16 cellular contexts compared by ENCODE assay signal in the genomic region with DNA sequence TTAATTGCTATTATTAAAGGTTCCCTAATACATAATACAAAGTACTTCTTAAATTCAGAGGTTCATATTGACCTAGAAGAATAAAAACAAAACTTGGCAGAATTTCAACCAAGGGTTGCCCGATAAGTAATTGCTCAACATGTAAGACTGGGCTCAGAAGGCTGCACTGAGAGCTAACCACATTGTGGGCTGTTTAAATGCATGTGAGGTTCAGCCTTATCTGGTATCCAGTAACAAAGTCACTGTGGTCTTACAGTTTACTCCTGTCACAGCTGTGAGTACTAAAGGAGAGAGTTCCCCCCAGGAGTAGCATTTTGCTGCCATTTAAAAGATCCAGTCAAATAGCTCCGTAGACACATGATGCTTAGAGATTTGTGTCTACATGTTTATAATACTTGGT. TPM values are rescaled to one million over a fixed set of nuclear protein-coding genes. Genes with fewer than 3 reads are reported as not detected.
A peak's percentile ranks its signal among the peaks of the same experiment; 100 is the strongest.
DNase-seq lines count a peak whose midpoint lies in the region; ATAC-seq and TF ChIP-seq lines count a peak whose summit lies in the region.
"Had no signal": no experiment of that assay in that cellular context is flagged by ENCODE, and none has a peak within 500 bp of the region (broad histone marks: within the 10 kb centered on the region; RNA-seq: fewer than 3 reads in every experiment).

No MANE protein-coding gene starts in this region.

- intact Hi-C loops in naive thymus-derived CD4-positive, alpha-beta T cell (cut with micrococcal nuclease): loop anchor here (2.0 to 5.0 kb wide), 2 partner anchors 43 to 55 kb away; a partner anchor contains a TSS
- intact Hi-C loops in dorsolateral prefrontal cortex (cut with DNase I): loop anchor here in 1 of 2 donors (5.0 kb wide), 2 partner anchors 43 to 103 kb away; a partner anchor contains a TSS

- peaks cover 38 to 68% of the 10 kb centered on the region in 2 experiments for H3K36me3 ChIP-seq in HEK293 (ENCODE audit: control insufficient read depth in 2 of 2, insufficient read depth in 1 of 2, low read length in 2 of 2)
- peaks cover 7 to 39% (median 17%) of the 10 kb centered on the region in 3 experiments for H3K36me3 ChIP-seq in naive thymus-derived CD4-positive, alpha-beta T cell (ENCODE audit: control insufficient read depth in 2 of 3, insufficient read depth in 3 of 3, low read length in 3 of 3)

- no peak for TF ChIP-seq CTCF in HEK293 (tag by site-specific recombination; IDR thresholded peaks at IDR 0.05)
- TF ChIP-seq CTCF in dorsolateral prefrontal cortex (IDR thresholded peaks at IDR 0.05 in 54 of 56, conservative IDR thresholded peaks at IDR 0.05 in 2 of 56; ENCODE audit: low read depth in 1 of 56, partially characterized antibody in 56 of 56): no peak

- no peak overlapping the region for H3K27ac ChIP-seq in HEK293 (ENCODE audit: extremely low read depth, low read depth, low read length)
- H3K27ac ChIP-seq in naive thymus-derived CD4-positive, alpha-beta T cell (ENCODE audit: low read depth, low read length): no peak overlapping the region
- no peak overlapping the region for H3K27ac ChIP-seq in dorsolateral prefrontal cortex
- H3K27ac ChIP-seq: colonic mucosa, neural progenitor cell had no signal

- no peak overlapping the region for H3K4me3 Mint-ChIP-seq in activated naive CD8-positive, alpha-beta T cell treated with anti-CD3 and anti-CD28 coated beads for 36 hours
- peak overlapping the region in 5 of 10 donors; percentile 5 to 83 (median 34) for H3K4me3 Mint-ChIP-seq in naive thymus-derived CD4-positive, alpha-beta T cell

- H3K4me3 ChIP-seq in HEK293 (ENCODE audit: low read depth, low read length): no peak overlapping the region
- no peak overlapping the region for H3K4me3 ChIP-seq in naive thymus-derived CD4-positive, alpha-beta T cell (ENCODE audit: low read length)
- H3K4me3 ChIP-seq in dorsolateral prefrontal cortex: no peak overlapping the region
- H3K4me3 ChIP-seq: colonic mucosa, neural progenitor cell had no signal

- ATAC-seq in naive thymus-derived CD4-positive, alpha-beta T cell: peak; percentile 55
- no peak for ATAC-seq in GM18867 (IDR thresholded peaks at IDR 0.05; ENCODE audit: unreplicated experiment)
- ATAC-seq: activated CD4-positive, CD25-positive, alpha-beta regulatory T cell treated with anti-CD3 and anti-CD28 coated beads, Interleukin-2, amount 50 U/mL, for 24 hours had no signal

- no peaks in the 10 kb centered on the region for H3K27me3 ChIP-seq in naive thymus-derived CD4-positive, alpha-beta T cell (ENCODE audit: control insufficient read depth in 2 of 2, insufficient read depth in 2 of 2, low read length in 2 of 2)
- H3K27me3 ChIP-seq in dorsolateral prefrontal cortex: no peaks in the 10 kb centered on the region
- H3K27me3 ChIP-seq: colonic mucosa, neural progenitor cell had no signal

- no peaks in the 10 kb centered on the region for H3K9me3 ChIP-seq in HEK293 (ENCODE audit: control insufficient read depth, insufficient read depth, low read depth, low read length)
- no peaks in the 10 kb centered on the region for H3K9me3 ChIP-seq in naive thymus-derived CD4-positive, alpha-beta T cell (ENCODE audit: control insufficient read depth in 2 of 3, low read length in 3 of 3)
- H3K9me3 ChIP-seq: colonic mucosa had no signal

- no peaks in the 10 kb centered on the region for H3K9me3 Mint-ChIP-seq in activated naive CD8-positive, alpha-beta T cell treated with anti-CD3 and anti-CD28 coated beads for 36 hours
- no peaks in the 10 kb centered on the region for H3K9me3 Mint-ChIP-seq in naive thymus-derived CD4-positive, alpha-beta T cell
- H3K9me3 Mint-ChIP-seq: neural progenitor cell had no signal

- POLR2A ChIA-PET in HEK293 (lab: Yijun Ruan, JAX): interaction anchor here (0.8 to 1.5 kb wide), 2 partner anchors 11 to 12 kb away, joined by 3 to 4 read pairs; a partner anchor contains a TSS
- POLR2A ChIA-PET in naive thymus-derived CD4-positive, alpha-beta T cell (lab: Charles Lee): interaction anchor here (4.8 kb wide), 1 partner anchor 12 kb away, joined by 40 read pairs; a partner anchor contains a TSS

- DNase-seq in MV-4-11 (lab: John Stamatoyannopoulos, UW) (peak; percentile 97), NCI-H2081 (lab: John Stamatoyannopoulos, UW) (no peak), dorsolateral prefrontal cortex (no peak)
- no peak for DNase-seq in activated naive CD8-positive, alpha-beta T cell treated with anti-CD3 and anti-CD28 coated beads for 36 hours
- no peak for DNase-seq in naive thymus-derived CD4-positive, alpha-beta T cell
- DNase-seq in activated effector memory CD4-positive, alpha-beta T cell treated with anti-CD3 and anti-CD28 coated beads, Interleukin-2, amount 50 U/mL, for 16 hours: no peak
- DNase-seq: Calu3, colonic mucosa, HCEC 1CT, KG1, SHP77, trophoblast cell had no signal

- H3K4me1 ChIP-seq in HEK293 (ENCODE audit: control insufficient read depth, insufficient read depth, low read length): peaks cover 10% of the 10 kb centered on the region; the same call in 1 of the 2 replicates
- peaks cover 8 to 9% of the 10 kb centered on the region in 2 donors for H3K4me1 ChIP-seq in naive thymus-derived CD4-positive, alpha-beta T cell (ENCODE audit: control insufficient read depth in 2 of 2, insufficient read depth in 2 of 2, low read length in 2 of 2)
- H3K4me1 ChIP-seq: colonic mucosa had no signal

- CTCF ChIA-PET in HEK293 (lab: Yijun Ruan, JAX): no interaction called here
- CTCF ChIA-PET in naive thymus-derived CD4-positive, alpha-beta T cell (lab: Charles Lee): no interaction called here

- H3K27me3 Mint-ChIP-seq in activated naive CD8-positive, alpha-beta T cell treated with anti-CD3 and anti-CD28 coated beads for 36 hours: no peaks in the 10 kb centered on the region
- no peaks in the 10 kb centered on the region for H3K27me3 Mint-ChIP-seq in naive thymus-derived CD4-positive, alpha-beta T cell

- H3K36me3 Mint-ChIP-seq in activated naive CD8-positive, alpha-beta T cell treated with anti-CD3 and anti-CD28 coated beads for 36 hours: peaks cover 23% of the 10 kb centered on the region
- peaks cover 0 to 17% (median 8%) of the 10 kb centered on the region in 5 donors for H3K36me3 Mint-ChIP-seq in naive thymus-derived CD4-positive, alpha-beta T cell

- H3K4me1 Mint-ChIP-seq in activated naive CD8-positive, alpha-beta T cell treated with anti-CD3 and anti-CD28 coated beads for 36 hours: peaks cover 26% of the 10 kb centered on the region
- H3K4me1 Mint-ChIP-seq in naive thymus-derived CD4-positive, alpha-beta T cell: peaks cover 21 to 35% (median 28%) of the 10 kb centered on the region in 7 donors

- H3K27ac Mint-ChIP-seq in activated naive CD8-positive, alpha-beta T cell treated with anti-CD3 and anti-CD28 coated beads for 36 hours: peak overlapping the region; percentile 36
- H3K27ac Mint-ChIP-seq in naive thymus-derived CD4-positive, alpha-beta T cell: peak overlapping the region in 8 of 9 donors; percentile 52 to 90 (median 82)
- H3K27ac Mint-ChIP-seq: neural progenitor cell had no signal

TF ChIP-seq in HEK293, 187 proteins besides CTCF, POLR2A, EP300 and RAD21 (continues in another document):
- TF ChIP-seq, protein P1, sequence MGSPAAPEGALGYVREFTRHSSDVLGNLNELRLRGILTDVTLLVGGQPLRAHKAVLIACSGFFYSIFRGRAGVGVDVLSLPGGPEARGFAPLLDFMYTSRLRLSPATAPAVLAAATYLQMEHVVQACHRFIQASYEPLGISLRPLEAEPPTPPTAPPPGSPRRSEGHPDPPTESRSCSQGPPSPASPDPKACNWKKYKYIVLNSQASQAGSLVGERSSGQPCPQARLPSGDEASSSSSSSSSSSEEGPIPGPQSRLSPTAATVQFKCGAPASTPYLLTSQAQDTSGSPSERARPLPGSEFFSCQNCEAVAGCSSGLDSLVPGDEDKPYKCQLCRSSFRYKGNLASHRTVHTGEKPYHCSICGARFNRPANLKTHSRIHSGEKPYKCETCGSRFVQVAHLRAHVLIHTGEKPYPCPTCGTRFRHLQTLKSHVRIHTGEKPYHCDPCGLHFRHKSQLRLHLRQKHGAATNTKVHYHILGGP (tag by site-specific recombination; IDR thresholded peaks at IDR 0.05): no peak
- TF ChIP-seq ZNF155 (tag by site-specific recombination; IDR thresholded peaks at IDR 0.05) (no peak), IKZF3 (tag by site-specific recombination; IDR thresholded peaks at IDR 0.05) (no peak), ZNF302 (tag by site-specific recombination; IDR thresholded peaks at IDR 0.05; ENCODE audit: low read depth) (no peak), ZNF664 (tag by site-specific recombination; IDR thresholded peaks at IDR 0.05) (0 out of 2 replicates have a peak, but pooled peaks have one; percentile 10), REPIN1 (tag by site-specific recombination; IDR thresholded peaks at IDR 0.05; ENCODE audit: low read depth) (no peak), ZSCAN16 (tag by site-specific recombination; IDR thresholded peaks at IDR 0.05) (no peak)

RNA-seq across cellular contexts. Expression of a gene that starts 1.6 kb away (rescaled TPM):
- total RNA-seq in activated naive CD8-positive, alpha-beta T cell treated with anti-CD3 and anti-CD28 coated beads for 36 hours: 10 to 100 TPM; 10.1 to 14.1 TPM
- 10 to 100 TPM in 1 of 5 experiments, 1 to 10 TPM in 4; 1.6 to 10.9 (median 5.1) TPM for total RNA-seq in naive thymus-derived CD4-positive, alpha-beta T cell
- 1 to 10 TPM; 5.3 to 7.7 TPM for polyA plus RNA-seq in naive thymus-derived CD4-positive, alpha-beta T cell
- 10 to 100 TPM; 12.5 to 49.2 (median 28.7) TPM for total RNA-seq in dorsolateral prefrontal cortex

RNA-seq across cellular contexts. Expression of a gene that starts 11.3 kb away (rescaled TPM):
- 10 to 100 TPM; 24.4 to 26.4 TPM for total RNA-seq in activated naive CD8-positive, alpha-beta T cell treated with anti-CD3 and anti-CD28 coated beads for 36 hours
- total RNA-seq in naive thymus-derived CD4-positive, alpha-beta T cell: 10 to 100 TPM in 3 of 5 experiments, 1 to 10 TPM in 2; 3.8 to 15.6 (median 13.3) TPM
- polyA plus RNA-seq in naive thymus-derived CD4-positive, alpha-beta T cell: 1 to 10 TPM; 3.1 to 9.3 TPM
- 10 to 100 TPM in 12 of 120 experiments, 1 to 10 TPM in 108; 4.4 to 12.1 (median 8.0) TPM for total RNA-seq in dorsolateral prefrontal cortex

RNA-seq across cellular contexts. Expression of a gene that starts 45.4 kb away (rescaled TPM):
- 10 to 100 TPM; 72.8 to 74.6 TPM for total RNA-seq in activated naive CD8-positive, alpha-beta T cell treated with anti-CD3 and anti-CD28 coated beads for 36 hours
- total RNA-seq in naive thymus-derived CD4-positive, alpha-beta T cell: 100 to 1,000 TPM in 4 of 5 experiments, 10 to 100 TPM in 1; 99.7 to 173 (median 145) TPM
- polyA plus RNA-seq in naive thymus-derived CD4-positive, alpha-beta T cell: 10 to 100 TPM; 60.4 to 65.1 TPM
- total RNA-seq in dorsolateral prefrontal cortex: 100 to 1,000 TPM in 9 of 120 experiments, 10 to 100 TPM in 111; 67.4 to 110 (median 88.0) TPM

RNA-seq across cellular contexts. Expression of a gene that starts 55.3 kb away (rescaled TPM):
- 10 to 100 TPM; 32.5 to 34.6 TPM for total RNA-seq in activated naive CD8-positive, alpha-beta T cell treated with anti-CD3 and anti-CD28 coated beads for 36 hours
- 10 to 100 TPM in 1 of 5 experiments, 1 to 10 TPM in 4; 4.2 to 15.6 (median 5.4) TPM for total RNA-seq in naive thymus-derived CD4-positive, alpha-beta T cell
- 10 to 100 TPM; 10.9 TPM for polyA plus RNA-seq in naive thymus-derived CD4-positive, alpha-beta T cell
- 1 to 10 TPM; 1.5 to 8.5 (median 4.2) TPM for total RNA-seq in dorsolateral prefrontal cortex

RNA-seq across cellular contexts. Expression of a gene that starts 55.4 kb away (rescaled TPM):
- 100 to 1,000 TPM; 123 to 134 TPM for total RNA-seq in activated naive CD8-positive, alpha-beta T cell treated with anti-CD3 and anti-CD28 coated beads for 36 hours
- 100 to 1,000 TPM in 1 of 5 experiments, 10 to 100 TPM in 4; 65.2 to 114 (median 76.9) TPM for total RNA-seq in naive thymus-derived CD4-positive, alpha-beta T cell
- polyA plus RNA-seq in naive thymus-derived CD4-positive, alpha-beta T cell: 1 to 10 TPM; 4.9 to 5.7 TPM
- 10 to 100 TPM; 24.1 to 75.5 (median 48.2) TPM for total RNA-seq in dorsolateral prefrontal cortex
